In the genomic region with DNA sequence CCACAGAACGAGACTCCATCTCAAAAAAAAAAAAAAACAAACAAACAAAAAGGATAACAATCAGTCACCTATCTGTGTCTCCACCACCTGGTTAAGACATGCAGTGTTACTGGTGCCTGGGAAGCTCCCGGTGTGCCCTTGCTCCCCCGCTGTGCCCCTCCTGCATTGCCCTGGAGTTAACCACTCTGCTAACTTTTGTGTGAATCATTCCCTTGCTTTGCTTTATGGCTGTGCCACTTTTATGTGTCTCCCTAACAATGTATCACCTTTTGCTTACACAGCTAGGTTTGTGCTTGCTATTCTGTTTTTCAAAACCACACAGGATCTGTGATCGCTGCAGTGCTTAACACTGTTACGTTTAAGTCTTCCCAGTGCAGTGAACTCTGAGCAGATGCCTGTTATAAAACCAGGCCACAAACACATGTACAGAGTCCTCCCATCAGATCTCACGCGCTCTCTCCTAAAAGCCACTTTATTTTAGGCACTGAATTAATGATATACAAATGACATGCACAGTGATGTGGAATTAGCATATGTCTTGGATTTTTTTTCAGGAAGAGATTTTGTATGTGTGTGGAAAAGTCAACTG, we compare ENCODE assay signal across 15 cellular contexts.
DNase-seq lines count a peak whose midpoint lies in the region; ATAC-seq and TF ChIP-seq lines count a peak whose summit lies in the region.
"Had no signal": no experiment of that assay in that cellular context is flagged by ENCODE, and none has a peak within 500 bp of the region (broad histone marks: within the 10 kb centered on the region; RNA-seq: fewer than 3 reads in every experiment).

No MANE protein-coding gene starts in this region.

- H3K27ac ChIP-seq in right atrium auricular region (no peak overlapping the region), SK-N-SH (ENCODE audit: low read depth in 2 of 2, low read length in 1 of 2) (peak overlapping the region in 1 of 2 experiments; percentile 95; a peak in 2 of 4 replicates), temporal lobe (ENCODE audit: low read depth, low read length) (peak overlapping the region; percentile 73)
- H3K27ac ChIP-seq: SJCRH30, suprapubic skin had no signal

- DNase-seq in cardiac septum (ENCODE audit: low spot score) (peak; percentile 12), right atrium auricular region (ENCODE audit: low spot score) (no peak), SK-N-SH (peak; percentile 58), kidney tubule cell (ENCODE audit: low spot score) (peak; percentile 48), islet precursor cell (no peak)
- DNase-seq: activated CD4-positive, alpha-beta T cell treated with anti-CD3 and anti-CD28 coated beads for 36 hours; activated CD8-positive, alpha-beta memory T cell treated with anti-CD3 and anti-CD28 coated beads, Interleukin-2, amount 10 ng/mL, durations not matched to agents 7 days and 5 days; kidney; NCI-H2081 treated with DMSO at 0.1 percent for 48 hours; stimulated activated CD4-positive, alpha-beta T cell treated with anti-CD3 and anti-CD28 coated beads, Interleukin-2, amount 100 ng/mL, for 48 hours had no signal

- no peaks in the 10 kb centered on the region for H3K9me3 ChIP-seq in right atrium auricular region
- H3K9me3 ChIP-seq in SK-N-SH = no peaks in the 10 kb centered on the region
- H3K9me3 ChIP-seq: SJCRH30, suprapubic skin had no signal

- H3K27me3 ChIP-seq in right atrium auricular region (no peaks in the 10 kb centered on the region), SK-N-SH (ENCODE audit: insufficient read depth) (no peaks in the 10 kb centered on the region)
- H3K27me3 ChIP-seq: SJCRH30 had no signal

- POLR2A ChIA-PET in SK-N-SH (lab: Yijun Ruan, JAX) = interaction anchor here (0.7 to 1.7 kb wide), 6 partner anchors 28 to 390 kb away, joined by 3 to 6 read pairs (median 4); no protein-coding TSS in a partner anchor

- H3K4me1 ChIP-seq in right atrium auricular region (no peaks in the 10 kb centered on the region), SK-N-SH (ENCODE audit: control insufficient read depth in 1 of 2, insufficient read depth in 2 of 2, low read depth in 1 of 2, low read length in 1 of 2) (peaks cover 0 to 24% of the 10 kb centered on the region in 2 experiments; a peak in 1 of 4 replicates)
- H3K4me1 ChIP-seq: SJCRH30 had no signal

- no peak for TF ChIP-seq EP300 in SK-N-SH (IDR thresholded peaks at IDR 0.05; ENCODE audit: borderline replicate concordance in 1 of 2, low read depth in 1 of 2, low read length in 1 of 2)

- ATAC-seq in GM21576 (IDR thresholded peaks at IDR 0.05; ENCODE audit: unreplicated experiment) (no peak), GM18858 (IDR thresholded peaks at IDR 0.05; ENCODE audit: unreplicated experiment) (no peak)
- ATAC-seq: activated CD4-positive, alpha-beta T cell treated with anti-CD3 and anti-CD28 coated beads for 36 hours; activated CD8-positive, alpha-beta memory T cell treated with anti-CD3 and anti-CD28 coated beads, Interleukin-2, amount 10 ng/mL, durations not matched to agents 7 days and 5 days had no signal

- WGBS in SK-N-SH (ENCODE audit: low lambda C conversion rate) = 56% methylated on average over 6 of the region's 7 CpGs

- no peaks in the 10 kb centered on the region for H3F3A ChIP-seq in SK-N-SH (replicated peaks; ENCODE audit: insufficient read depth)

- CTCF ChIA-PET in SK-N-SH (lab: Yijun Ruan, JAX) = interaction anchor here (1.4 to 8.1 kb wide), 5 partner anchors 12 to 248 kb away, joined by 3 to 60 read pairs (median 5); no protein-coding TSS in a partner anchor

- no peaks in the 10 kb centered on the region for H3K79me2 ChIP-seq in SK-N-SH (ENCODE audit: insufficient read depth)

- no peaks in the 10 kb centered on the region for H4K20me1 ChIP-seq in SK-N-SH (ENCODE audit: insufficient read depth)

- H3K4me3 ChIP-seq in right atrium auricular region (no peak overlapping the region), SK-N-SH (ENCODE audit: low read depth in 2 of 2, low read length in 1 of 2) (no peak overlapping the region)
- H3K4me3 ChIP-seq: SJCRH30, suprapubic skin had no signal

- no peak overlapping the region for H2AFZ ChIP-seq in SK-N-SH (ENCODE audit: low read depth)

- intact Hi-C loops in cardiac septum (cut with DNase I) = no loop called here

- no peaks in the 10 kb centered on the region for H3K9me2 ChIP-seq in SK-N-SH

- no peak overlapping the region for H3K9ac ChIP-seq in SK-N-SH

- H3K36me3 ChIP-seq in right atrium auricular region (no peaks in the 10 kb centered on the region), SK-N-SH (replicated peaks in 1 of 2; ENCODE audit: control insufficient read depth in 1 of 2, insufficient read depth in 2 of 2, low read length in 1 of 2) (no peaks in the 10 kb centered on the region)
- H3K36me3 ChIP-seq: SJCRH30, suprapubic skin had no signal

- TF ChIP-seq CTCF in right atrium auricular region (IDR thresholded peaks at IDR 0.05) (no peak), SK-N-SH (IDR thresholded peaks at IDR 0.05) (no peak)

- TF ChIP-seq RAD21 in SK-N-SH (IDR thresholded peaks at IDR 0.05; ENCODE audit: low read length) = no peak

- H3K4me2 ChIP-seq in SK-N-SH = no peak overlapping the region

TF ChIP-seq in SK-N-SH, 30 proteins besides CTCF, POLR2A, EP300 and RAD21:
- TF ChIP-seq FOXM1 (IDR thresholded peaks at IDR 0.05; ENCODE audit: low read depth) = no peak
- TF ChIP-seq SMC3 (IDR thresholded peaks at IDR 0.05; ENCODE audit: low read depth, low read length) = no peak
- TF ChIP-seq, protein P1, sequence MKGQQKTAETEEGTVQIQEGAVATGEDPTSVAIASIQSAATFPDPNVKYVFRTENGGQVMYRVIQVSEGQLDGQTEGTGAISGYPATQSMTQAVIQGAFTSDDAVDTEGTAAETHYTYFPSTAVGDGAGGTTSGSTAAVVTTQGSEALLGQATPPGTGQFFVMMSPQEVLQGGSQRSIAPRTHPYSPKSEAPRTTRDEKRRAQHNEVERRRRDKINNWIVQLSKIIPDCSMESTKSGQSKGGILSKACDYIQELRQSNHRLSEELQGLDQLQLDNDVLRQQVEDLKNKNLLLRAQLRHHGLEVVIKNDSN (IDR thresholded peaks at IDR 0.05; ENCODE audit: borderline replicate concordance, low read depth) = no peak
- TF ChIP-seq, protein P2, sequence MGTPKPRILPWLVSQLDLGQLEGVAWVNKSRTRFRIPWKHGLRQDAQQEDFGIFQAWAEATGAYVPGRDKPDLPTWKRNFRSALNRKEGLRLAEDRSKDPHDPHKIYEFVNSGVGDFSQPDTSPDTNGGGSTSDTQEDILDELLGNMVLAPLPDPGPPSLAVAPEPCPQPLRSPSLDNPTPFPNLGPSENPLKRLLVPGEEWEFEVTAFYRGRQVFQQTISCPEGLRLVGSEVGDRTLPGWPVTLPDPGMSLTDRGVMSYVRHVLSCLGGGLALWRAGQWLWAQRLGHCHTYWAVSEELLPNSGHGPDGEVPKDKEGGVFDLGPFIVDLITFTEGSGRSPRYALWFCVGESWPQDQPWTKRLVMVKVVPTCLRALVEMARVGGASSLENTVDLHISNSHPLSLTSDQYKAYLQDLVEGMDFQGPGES (IDR thresholded peaks at IDR 0.05; ENCODE audit: low read depth, low read length) = no peak
- no peak for TF ChIP-seq CHD2 (IDR thresholded peaks at IDR 0.05; ENCODE audit: low read length, partially characterized antibody)
- TF ChIP-seq, protein P3, sequence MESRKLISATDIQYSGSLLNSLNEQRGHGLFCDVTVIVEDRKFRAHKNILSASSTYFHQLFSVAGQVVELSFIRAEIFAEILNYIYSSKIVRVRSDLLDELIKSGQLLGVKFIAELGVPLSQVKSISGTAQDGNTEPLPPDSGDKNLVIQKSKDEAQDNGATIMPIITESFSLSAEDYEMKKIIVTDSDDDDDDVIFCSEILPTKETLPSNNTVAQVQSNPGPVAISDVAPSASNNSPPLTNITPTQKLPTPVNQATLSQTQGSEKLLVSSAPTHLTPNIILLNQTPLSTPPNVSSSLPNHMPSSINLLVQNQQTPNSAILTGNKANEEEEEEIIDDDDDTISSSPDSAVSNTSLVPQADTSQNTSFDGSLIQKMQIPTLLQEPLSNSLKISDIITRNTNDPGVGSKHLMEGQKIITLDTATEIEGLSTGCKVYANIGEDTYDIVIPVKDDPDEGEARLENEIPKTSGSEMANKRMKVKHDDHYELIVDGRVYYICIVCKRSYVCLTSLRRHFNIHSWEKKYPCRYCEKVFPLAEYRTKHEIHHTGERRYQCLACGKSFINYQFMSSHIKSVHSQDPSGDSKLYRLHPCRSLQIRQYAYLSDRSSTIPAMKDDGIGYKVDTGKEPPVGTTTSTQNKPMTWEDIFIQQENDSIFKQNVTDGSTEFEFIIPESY (IDR thresholded peaks at IDR 0.05; ENCODE audit: borderline replicate concordance, low read depth) = no peak
- TF ChIP-seq TCF12 (IDR thresholded peaks at IDR 0.05) = no peak
- no peak for TF ChIP-seq GABPA (IDR thresholded peaks at IDR 0.05; ENCODE audit: low read depth)
- no peak for TF ChIP-seq NRF1 (IDR thresholded peaks at IDR 0.05; ENCODE audit: low read depth, low read length)
- TF ChIP-seq, protein P4, sequence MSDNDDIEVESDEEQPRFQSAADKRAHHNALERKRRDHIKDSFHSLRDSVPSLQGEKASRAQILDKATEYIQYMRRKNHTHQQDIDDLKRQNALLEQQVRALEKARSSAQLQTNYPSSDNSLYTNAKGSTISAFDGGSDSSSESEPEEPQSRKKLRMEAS (IDR thresholded peaks at IDR 0.05; ENCODE audit: low read depth) = no peak

Comparison
In these comparisons a context has a peak if more than half of its experiments do, and no peak if none do; other contexts are left out.
1. DNase-seq: peak in cardiac septum (single experiment), SK-N-SH (single experiment) and kidney tubule cell (single experiment); none in right atrium auricular region (single experiment) and islet precursor cell (single experiment).